Comparison of ENCODE assay signal across 15 cellular contexts in genomic region chr4:26311633-26312032, GRCh38. TPM values are rescaled to one million over a fixed set of nuclear protein-coding genes. Genes with fewer than 3 reads are reported as not detected.
DNase-seq lines count a peak whose midpoint lies in the region; ATAC-seq and TF ChIP-seq lines count a peak whose summit lies in the region.
"Had no signal": no experiment of that assay in that cellular context is flagged by ENCODE, and none has a peak within 500 bp of the region (broad histone marks: within the 10 kb centered on the region; RNA-seq: fewer than 3 reads in every experiment).

No MANE protein-coding gene starts in this region.

- intact Hi-C loops in activated T-helper 1 cell treated with anti-CD3 and anti-CD28 coated beads, Interleukin-12 subunit alpha, Interleukin-12 subunit beta, Interleukin-2, Interleukin-4 antibody, amounts not matched to agents 30 ng/mL and 10 ng/mL and 1 ng/mL, durations not matched to agents 14 hours and 24 hours and 36 hours (cut with micrococcal nuclease), result loop anchor here (5.0 kb wide), 1 partner anchor 54 kb away; no protein-coding TSS in a partner anchor
- intact Hi-C loops in Calu3 (cut with micrococcal nuclease; ENCODE audit: unreplicated experiment), result loop anchor here (10.0 kb wide), 1 partner anchor 87 kb away; no protein-coding TSS in a partner anchor

- no peak for TF ChIP-seq CTCF in Calu3 (IDR thresholded peaks at IDR 0.05; ENCODE audit: unreplicated experiment)
- no peak for TF ChIP-seq CTCF in GM10266 (IDR thresholded peaks at IDR 0.05; ENCODE audit: control insufficient read depth, insufficient read depth, low read depth, missing control alignments)

- H3K36me3 Mint-ChIP-seq in activated T-cell treated with anti-CD3 and anti-CD28 coated beads, Interleukin-2, amount 50 U/mL, for 24 hours (ENCODE audit: low read depth), result peaks cover 2% of the 10 kb centered on the region
- H3K36me3 Mint-ChIP-seq in activated T-helper 1 cell treated with anti-CD3 and anti-CD28 coated beads, Interleukin-12 subunit alpha, Interleukin-12 subunit beta, Interleukin-2, Interleukin-4 antibody, amounts not matched to agents 30 ng/mL and 10 ng/mL and 1 ng/mL, durations not matched to agents 14 hours and 24 hours and 36 hours (ENCODE audit: low read depth), result peaks cover 14% of the 10 kb centered on the region
- H3K36me3 Mint-ChIP-seq in memory B cell, result peaks cover 3% of the 10 kb centered on the region
- no peaks in the 10 kb centered on the region for H3K36me3 Mint-ChIP-seq in Calu3 (ENCODE audit: insufficient read depth, unreplicated experiment)

- no peak for DNase-seq in activated T-cell treated with anti-CD3 and anti-CD28 coated beads, Interleukin-2, amount 50 U/mL, for 24 hours
- DNase-seq in activated T-cell treated with anti-CD3 and anti-CD28 coated beads for 4 hours (no peak), memory B cell (ENCODE audit: low spot score in 2 of 2) (no peak), Calu3 (no peak), GM10266 (ENCODE audit: extremely low spot score) (no peak)
- DNase-seq in activated T-helper 1 cell treated with anti-CD3 and anti-CD28 coated beads, Interleukin-12 subunit alpha, Interleukin-12 subunit beta, Interleukin-2, Interleukin-4 antibody, amounts not matched to agents 30 ng/mL and 10 ng/mL and 1 ng/mL, durations not matched to agents 14 hours and 24 hours and 36 hours (ENCODE audit: low spot score), result no peak
- DNase-seq in stimulated activated CD4-positive, alpha-beta T cell treated with anti-CD3 and anti-CD28 coated beads, Interleukin-2, amount 100 ng/mL, for 48 hours, result no peak
- DNase-seq: DND-41, GF-D8, NCI-H1105, NCI-H1694 treated with DMSO at 0.1 percent for 48 hours, NCI-H446, PC-3 had no signal

- CTCF ChIA-PET in Calu3 (lab: Charles Lee), result no interaction called here

- peaks cover 15% of the 10 kb centered on the region for H3K9me3 Mint-ChIP-seq in activated T-cell treated with anti-CD3 and anti-CD28 coated beads, Interleukin-2, amount 50 U/mL, for 24 hours
- H3K9me3 Mint-ChIP-seq in activated T-helper 1 cell treated with anti-CD3 and anti-CD28 coated beads, Interleukin-12 subunit alpha, Interleukin-12 subunit beta, Interleukin-2, Interleukin-4 antibody, amounts not matched to agents 30 ng/mL and 10 ng/mL and 1 ng/mL, durations not matched to agents 14 hours and 24 hours and 36 hours, result peaks cover 17% of the 10 kb centered on the region
- H3K9me3 Mint-ChIP-seq in memory B cell (peaks cover 4% of the 10 kb centered on the region), Calu3 (ENCODE audit: low read depth, unreplicated experiment) (no peaks in the 10 kb centered on the region)

- H3K4me1 Mint-ChIP-seq in activated T-cell treated with anti-CD3 and anti-CD28 coated beads, Interleukin-2, amount 50 U/mL, for 24 hours (ENCODE audit: low read depth), result peaks cover 30% of the 10 kb centered on the region
- H3K4me1 Mint-ChIP-seq in activated T-helper 1 cell treated with anti-CD3 and anti-CD28 coated beads, Interleukin-12 subunit alpha, Interleukin-12 subunit beta, Interleukin-2, Interleukin-4 antibody, amounts not matched to agents 30 ng/mL and 10 ng/mL and 1 ng/mL, durations not matched to agents 14 hours and 24 hours and 36 hours (ENCODE audit: low read depth), result peaks cover 49% of the 10 kb centered on the region
- H3K4me1 Mint-ChIP-seq in memory B cell, result peaks cover 8% of the 10 kb centered on the region
- no peaks in the 10 kb centered on the region for H3K4me1 Mint-ChIP-seq in Calu3 (ENCODE audit: low read depth, unreplicated experiment)

- ATAC-seq in GM18517 (IDR thresholded peaks at IDR 0.05; ENCODE audit: unreplicated experiment) (peak; percentile 3), memory B cell (ENCODE audit: low read depth) (no peak)
- ATAC-seq: PC-3 had no signal

- H3K27me3 Mint-ChIP-seq in activated T-cell treated with anti-CD3 and anti-CD28 coated beads, Interleukin-2, amount 50 U/mL, for 24 hours, result no peaks in the 10 kb centered on the region
- peaks cover 2% of the 10 kb centered on the region for H3K27me3 Mint-ChIP-seq in activated T-helper 1 cell treated with anti-CD3 and anti-CD28 coated beads, Interleukin-12 subunit alpha, Interleukin-12 subunit beta, Interleukin-2, Interleukin-4 antibody, amounts not matched to agents 30 ng/mL and 10 ng/mL and 1 ng/mL, durations not matched to agents 14 hours and 24 hours and 36 hours (ENCODE audit: insufficient read depth)
- H3K27me3 Mint-ChIP-seq in memory B cell, result no peaks in the 10 kb centered on the region
- no peaks in the 10 kb centered on the region for H3K27me3 Mint-ChIP-seq in Calu3 (ENCODE audit: unreplicated experiment)
- H3K27me3 Mint-ChIP-seq: CD4-positive, alpha-beta memory T cell had no signal

- BruUV-seq in Calu3 (replicated peaks; lab: Mats Ljungman, UMichigan), result no TSS peak

- H3K4me3 Mint-ChIP-seq in activated T-cell treated with anti-CD3 and anti-CD28 coated beads, Interleukin-2, amount 50 U/mL, for 24 hours, result no peak overlapping the region
- no peak overlapping the region for H3K4me3 Mint-ChIP-seq in activated T-helper 1 cell treated with anti-CD3 and anti-CD28 coated beads, Interleukin-12 subunit alpha, Interleukin-12 subunit beta, Interleukin-2, Interleukin-4 antibody, amounts not matched to agents 30 ng/mL and 10 ng/mL and 1 ng/mL, durations not matched to agents 14 hours and 24 hours and 36 hours
- H3K4me3 Mint-ChIP-seq in memory B cell (no peak overlapping the region), Calu3 (ENCODE audit: low read depth, unreplicated experiment) (no peak overlapping the region)

- peak overlapping the region; percentile 27 for H3K27ac Mint-ChIP-seq in activated T-cell treated with anti-CD3 and anti-CD28 coated beads, Interleukin-2, amount 50 U/mL, for 24 hours
- peak overlapping the region; percentile 58 for H3K27ac Mint-ChIP-seq in activated T-helper 1 cell treated with anti-CD3 and anti-CD28 coated beads, Interleukin-12 subunit alpha, Interleukin-12 subunit beta, Interleukin-2, Interleukin-4 antibody, amounts not matched to agents 30 ng/mL and 10 ng/mL and 1 ng/mL, durations not matched to agents 14 hours and 24 hours and 36 hours
- H3K27ac Mint-ChIP-seq in memory B cell (peak overlapping the region; percentile 82), Calu3 (ENCODE audit: unreplicated experiment) (no peak overlapping the region)

RNA-seq across cellular contexts. Expression of gene RBPJ, which starts 9.2 kb away (rescaled TPM):
- 455 and 472 TPM in 2 replicates for total RNA-seq in activated T-helper 1 cell treated with anti-CD3 and anti-CD28 coated beads, Interleukin-12 subunit alpha, Interleukin-12 subunit beta, Interleukin-2, Interleukin-4 antibody, amounts not matched to agents 30 ng/mL and 10 ng/mL and 1 ng/mL, durations not matched to agents 14 hours and 24 hours and 36 hours
- 46.1 and 56.3 TPM in 2 replicates for total RNA-seq in Calu3 (2022)
